37 cellular contexts compared by ENCODE assay signal in genomic region chr1:240385551-240385950, GRCh38.
"Had no signal": no experiment of that assay in that cellular context is flagged by ENCODE, and none has a peak within 500 bp of the region (broad histone marks: within the 10 kb centered on the region; RNA-seq: fewer than 3 reads in every experiment).

No MANE protein-coding gene starts in this region.

- H2AFZ ChIP-seq: parathyroid adenoma had no signal

- H3K27ac ChIP-seq: ascending aorta, foreskin keratinocyte, heart left ventricle, parathyroid adenoma, psoas muscle, sigmoid colon, stomach, thyroid gland, upper lobe of right lung, WERI-Rb-1 had no signal

- H3K4me1 Mint-ChIP-seq: activated naive CD8-positive, alpha-beta T cell treated with anti-CD3 and anti-CD28 coated beads for 36 hours; endodermal cell; immature natural killer cell; memory B cell; naive thymus-derived CD8-positive, alpha-beta T cell; neural crest cell; stimulated activated naive B cell treated with anti-CD40 and anti-IgM and Interleukin-4, amounts not matched to agents 10 μg/mL and 1 μg/mL and 100 μg/mL, for 72 hours had no signal

- H3K36me3 ChIP-seq: ascending aorta, heart left ventricle, sigmoid colon, stomach, thyroid gland, upper lobe of right lung had no signal

- H3K36me3 Mint-ChIP-seq: activated naive CD8-positive, alpha-beta T cell treated with anti-CD3 and anti-CD28 coated beads for 36 hours; immature natural killer cell; memory B cell; stimulated activated naive B cell treated with anti-CD40 and anti-IgM and Interleukin-4, amounts not matched to agents 10 μg/mL and 1 μg/mL and 100 μg/mL, for 72 hours had no signal

- H3K79me2 ChIP-seq: parathyroid adenoma had no signal

- H3K27ac Mint-ChIP-seq: activated naive CD4-positive, alpha-beta T cell treated with anti-CD3 and anti-CD28 coated beads for 36 hours; activated naive CD8-positive, alpha-beta T cell treated with anti-CD3 and anti-CD28 coated beads for 36 hours; activated T-helper 1 cell treated with anti-CD3 and anti-CD28 coated beads, Interleukin-12 subunit alpha, Interleukin-12 subunit beta, Interleukin-2, Interleukin-4 antibody, amounts not matched to agents 30 ng/mL and 10 ng/mL and 1 ng/mL, durations not matched to agents 14 hours and 24 hours and 36 hours; dendritic cell treated with granulocyte-macrophage colony-stimulating factor and Interleukin-4, amounts not matched to agents 40 ng/mL and 50 ng/mL, for 4 days; endodermal cell; immature natural killer cell; memory B cell; naive thymus-derived CD8-positive, alpha-beta T cell; stimulated activated naive B cell treated with anti-CD40 and anti-IgM and Interleukin-4, amounts not matched to agents 10 μg/mL and 1 μg/mL and 100 μg/mL, for 72 hours had no signal

- ATAC-seq: activated CD4-positive, CD25-positive, alpha-beta regulatory T cell treated with anti-CD3 and anti-CD28 coated beads, Interleukin-2, amount 50 U/mL, for 24 hours; esophagus mucosa; foreskin keratinocyte; heart left ventricle; naive thymus-derived CD8-positive, alpha-beta T cell; stimulated activated naive B cell treated with anti-CD40 and anti-IgM and Interleukin-4, amounts not matched to agents 10 μg/mL and 1 μg/mL and 100 μg/mL, for 72 hours; upper lobe of right lung had no signal

- H3K4me3 Mint-ChIP-seq: activated naive CD4-positive, alpha-beta T cell treated with anti-CD3 and anti-CD28 coated beads for 36 hours; activated naive CD8-positive, alpha-beta T cell treated with anti-CD3 and anti-CD28 coated beads for 36 hours; activated T-helper 1 cell treated with anti-CD3 and anti-CD28 coated beads, Interleukin-12 subunit alpha, Interleukin-12 subunit beta, Interleukin-2, Interleukin-4 antibody, amounts not matched to agents 30 ng/mL and 10 ng/mL and 1 ng/mL, durations not matched to agents 14 hours and 24 hours and 36 hours; dendritic cell treated with granulocyte-macrophage colony-stimulating factor and Interleukin-4, amounts not matched to agents 40 ng/mL and 50 ng/mL, for 4 days; endodermal cell; immature natural killer cell; memory B cell; naive thymus-derived CD8-positive, alpha-beta T cell; neural crest cell; stimulated activated naive B cell treated with anti-CD40 and anti-IgM and Interleukin-4, amounts not matched to agents 10 μg/mL and 1 μg/mL and 100 μg/mL, for 72 hours had no signal

- DNase-seq: activated CD4-positive, alpha-beta T cell treated with anti-CD3 and anti-CD28 coated beads for 48 hours; activated CD4-positive, alpha-beta T cell treated with anti-CD3 and anti-CD28 coated beads, Interleukin-2, amount 50 U/mL, for 48 hours; activated CD8-positive, alpha-beta memory T cell treated with anti-CD3 and anti-CD28 coated beads for 24 hours; activated CD8-positive, alpha-beta memory T cell treated with anti-CD3 and anti-CD28 coated beads, Interleukin-2, amount 50 U/mL, for 4 hours; activated effector memory CD4-positive, alpha-beta T cell treated with anti-CD3 and anti-CD28 coated beads, Interleukin-2, amount 50 U/mL, for 16 hours; activated naive CD4-positive, alpha-beta T cell treated with anti-CD3 and anti-CD28 coated beads for 36 hours; activated naive CD8-positive, alpha-beta T cell treated with anti-CD3 and anti-CD28 coated beads for 36 hours; activated T-cell treated with anti-CD3 and anti-CD28 coated beads, Interleukin-2, amount 50 U/mL, for 1 hour; caudate nucleus; endodermal cell; heart left ventricle; hypothalamus; immature natural killer cell; kidney; midbrain; naive thymus-derived CD8-positive, alpha-beta T cell; nucleus accumbens; psoas muscle; sigmoid colon; stimulated activated CD4-positive, alpha-beta T cell treated with anti-CD3 and anti-CD28 coated beads, Interleukin-15, amount 100 ng/mL, for 24 hours; stimulated activated CD4-positive, alpha-beta T cell treated with anti-CD3 and anti-CD28 coated beads, Interleukin-2, amount 100 ng/mL, for 24 hours; stimulated activated naive B cell treated with anti-CD40 and anti-IgM and Interleukin-4, amounts not matched to agents 10 μg/mL and 1 μg/mL and 100 μg/mL, for 72 hours; stomach; T-helper 9 cell; thyroid gland; upper lobe of right lung; WERI-Rb-1 had no signal

- H3K4me1 ChIP-seq: ascending aorta, foreskin keratinocyte, heart left ventricle, parathyroid adenoma, psoas muscle, stomach, thyroid gland, upper lobe of right lung had no signal

- H3K27me3 ChIP-seq: ascending aorta, foreskin keratinocyte, heart left ventricle, sigmoid colon, stomach, thyroid gland, upper lobe of right lung had no signal

- H3K27me3 Mint-ChIP-seq: activated naive CD8-positive, alpha-beta T cell treated with anti-CD3 and anti-CD28 coated beads for 36 hours; dendritic cell treated with granulocyte-macrophage colony-stimulating factor and Interleukin-4, amounts not matched to agents 40 ng/mL and 50 ng/mL, for 4 days; memory B cell; stimulated activated naive B cell treated with anti-CD40 and anti-IgM and Interleukin-4, amounts not matched to agents 10 μg/mL and 1 μg/mL and 100 μg/mL, for 72 hours had no signal

- FAIRE-seq: kidney, TTC549 had no signal

- H3K4me3 ChIP-seq: ascending aorta, heart left ventricle, psoas muscle, sigmoid colon, stomach, thyroid gland, upper lobe of right lung had no signal

- H3K9me3 ChIP-seq: thyroid gland, upper lobe of right lung had no signal

- H3K9ac ChIP-seq: parathyroid adenoma had no signal
